Comparison of ENCODE assay signal across 1 cellular context in genomic region chr1:108963052-108963686, GRCh38.
TF ChIP-seq lines count a peak whose summit lies in the region.

A gene with protein sequence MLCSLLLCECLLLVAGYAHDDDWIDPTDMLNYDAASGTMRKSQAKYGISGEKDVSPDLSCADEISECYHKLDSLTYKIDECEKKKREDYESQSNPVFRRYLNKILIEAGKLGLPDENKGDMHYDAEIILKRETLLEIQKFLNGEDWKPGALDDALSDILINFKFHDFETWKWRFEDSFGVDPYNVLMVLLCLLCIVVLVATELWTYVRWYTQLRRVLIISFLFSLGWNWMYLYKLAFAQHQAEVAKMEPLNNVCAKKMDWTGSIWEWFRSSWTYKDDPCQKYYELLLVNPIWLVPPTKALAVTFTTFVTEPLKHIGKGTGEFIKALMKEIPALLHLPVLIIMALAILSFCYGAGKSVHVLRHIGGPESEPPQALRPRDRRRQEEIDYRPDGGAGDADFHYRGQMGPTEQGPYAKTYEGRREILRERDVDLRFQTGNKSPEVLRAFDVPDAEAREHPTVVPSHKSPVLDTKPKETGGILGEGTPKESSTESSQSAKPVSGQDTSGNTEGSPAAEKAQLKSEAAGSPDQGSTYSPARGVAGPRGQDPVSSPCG (minus strand): TSS chr1:108963484. CDS start chr1:108950437, 13,047 bp downstream.

TF ChIP-seq in HepG2, 621 proteins besides CTCF, POLR2A, EP300 and RAD21 (continued from another document and continues in another):
- TF ChIP-seq, protein P1, sequence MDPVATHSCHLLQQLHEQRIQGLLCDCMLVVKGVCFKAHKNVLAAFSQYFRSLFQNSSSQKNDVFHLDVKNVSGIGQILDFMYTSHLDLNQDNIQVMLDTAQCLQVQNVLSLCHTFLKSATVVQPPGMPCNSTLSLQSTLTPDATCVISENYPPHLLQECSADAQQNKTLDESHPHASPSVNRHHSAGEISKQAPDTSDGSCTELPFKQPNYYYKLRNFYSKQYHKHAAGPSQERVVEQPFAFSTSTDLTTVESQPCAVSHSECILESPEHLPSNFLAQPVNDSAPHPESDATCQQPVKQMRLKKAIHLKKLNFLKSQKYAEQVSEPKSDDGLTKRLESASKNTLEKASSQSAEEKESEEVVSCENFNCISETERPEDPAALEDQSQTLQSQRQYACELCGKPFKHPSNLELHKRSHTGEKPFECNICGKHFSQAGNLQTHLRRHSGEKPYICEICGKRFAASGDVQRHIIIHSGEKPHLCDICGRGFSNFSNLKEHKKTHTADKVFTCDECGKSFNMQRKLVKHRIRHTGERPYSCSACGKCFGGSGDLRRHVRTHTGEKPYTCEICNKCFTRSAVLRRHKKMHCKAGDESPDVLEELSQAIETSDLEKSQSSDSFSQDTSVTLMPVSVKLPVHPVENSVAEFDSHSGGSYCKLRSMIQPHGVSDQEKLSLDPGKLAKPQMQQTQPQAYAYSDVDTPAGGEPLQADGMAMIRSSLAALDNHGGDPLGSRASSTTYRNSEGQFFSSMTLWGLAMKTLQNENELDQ (CRISPR knock-in tag; IDR thresholded peaks at IDR 0.05; ENCODE audit: borderline replicate concordance), result 0 out of 2 replicates have a peak, but pooled peaks have one; percentile 25
- TF ChIP-seq ZNF232 (CRISPR knock-in tag; IDR thresholded peaks at IDR 0.05; ENCODE audit: borderline replicate concordance) (peak; percentile 84; the same call in 1 of the 2 replicates), POLR2G (IDR thresholded peaks at IDR 0.05; ENCODE audit: low read depth, low read length) (peak; percentile 87), ZBTB26 (CRISPR knock-in tag; IDR thresholded peaks at IDR 0.05; ENCODE audit: borderline replicate concordance) (peak; percentile 54; the same call in 1 of the 2 replicates), KDM2A (CRISPR knock-in tag; IDR thresholded peaks at IDR 0.05; ENCODE audit: borderline replicate concordance, low read depth) (peak; percentile 81), UBTF (CRISPR knock-in tag; IDR thresholded peaks at IDR 0.05) (peak; percentile 99), TARDBP (CRISPR knock-in tag; IDR thresholded peaks at IDR 0.05) (no peak; the same call in 1 of the 2 replicates), ZNF343 (CRISPR knock-in tag; IDR thresholded peaks at IDR 0.05) (peak; percentile 89), HNF1B (CRISPR knock-in tag; IDR thresholded peaks at IDR 0.05) (no peak), KLF16 (CRISPR knock-in tag; IDR thresholded peaks at IDR 0.05) (peak in 1 of 2 experiments; percentile 59; a peak in 1 of 4 replicates), HNRNPUL1 (IDR thresholded peaks at IDR 0.05; ENCODE audit: low read depth, low read length) (0 out of 2 replicates have a peak, but pooled peaks have one; percentile 29), MZF1 (CRISPR knock-in tag; IDR thresholded peaks at IDR 0.05; ENCODE audit: borderline replicate concordance) (0 out of 2 replicates have a peak, but pooled peaks have one; percentile 55), ZBTB1 (CRISPR knock-in tag; IDR thresholded peaks at IDR 0.05; ENCODE audit: borderline replicate concordance) (peak; percentile 23; the same call in 1 of the 2 replicates), SIN3A (IDR thresholded peaks at IDR 0.05; ENCODE audit: borderline replicate concordance, low read depth, low read length) (peak; percentile 79; the same call in 1 of the 2 replicates), SKI (IDR thresholded peaks at IDR 0.05; ENCODE audit: partially characterized antibody) (peak; percentile 61), TAF15 (IDR thresholded peaks at IDR 0.05; ENCODE audit: low read depth, low read length, poor library complexity, severe bottlenecking) (no peak), SP5 (CRISPR knock-in tag; IDR thresholded peaks at IDR 0.05; ENCODE audit: borderline replicate concordance, low read depth) (peak; percentile 33; the same call in 1 of the 2 replicates), SOX13 (IDR thresholded peaks at IDR 0.05) (no peak), SOX13 (CRISPR knock-in tag; conservative IDR thresholded peaks at IDR 0.05 in 1 of 2, IDR thresholded peaks at IDR 0.05 in 1 of 2) (0 out of 4 replicates have a peak, but pooled peaks of 1 of the 2 experiments have one; percentile 8), HMGXB4 (CRISPR knock-in tag; IDR thresholded peaks at IDR 0.05; ENCODE audit: borderline replicate concordance in 1 of 2, low read depth in 1 of 2) (peak; percentile 72 to 82), ASH2L (IDR thresholded peaks at IDR 0.05; ENCODE audit: insufficient read length, low read depth, low read length) (peak; percentile 92), ATAD3A (CRISPR knock-in tag; IDR thresholded peaks at IDR 0.05) (no peak), ZNF224 (CRISPR knock-in tag; IDR thresholded peaks at IDR 0.05) (no peak), ZFP41 (CRISPR knock-in tag; IDR thresholded peaks at IDR 0.05; ENCODE audit: borderline replicate concordance) (no peak), CBFB (CRISPR knock-in tag; IDR thresholded peaks at IDR 0.05) (peak; percentile 21; the same call in 1 of the 2 replicates)
- TF ChIP-seq, protein P2, sequence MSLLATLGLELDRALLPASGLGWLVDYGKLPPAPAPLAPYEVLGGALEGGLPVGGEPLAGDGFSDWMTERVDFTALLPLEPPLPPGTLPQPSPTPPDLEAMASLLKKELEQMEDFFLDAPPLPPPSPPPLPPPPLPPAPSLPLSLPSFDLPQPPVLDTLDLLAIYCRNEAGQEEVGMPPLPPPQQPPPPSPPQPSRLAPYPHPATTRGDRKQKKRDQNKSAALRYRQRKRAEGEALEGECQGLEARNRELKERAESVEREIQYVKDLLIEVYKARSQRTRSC (CRISPR knock-in tag; IDR thresholded peaks at IDR 0.05; ENCODE audit: low read depth), result 0 out of 2 replicates have a peak, but pooled peaks have one; percentile 34
- TF ChIP-seq, protein P3, sequence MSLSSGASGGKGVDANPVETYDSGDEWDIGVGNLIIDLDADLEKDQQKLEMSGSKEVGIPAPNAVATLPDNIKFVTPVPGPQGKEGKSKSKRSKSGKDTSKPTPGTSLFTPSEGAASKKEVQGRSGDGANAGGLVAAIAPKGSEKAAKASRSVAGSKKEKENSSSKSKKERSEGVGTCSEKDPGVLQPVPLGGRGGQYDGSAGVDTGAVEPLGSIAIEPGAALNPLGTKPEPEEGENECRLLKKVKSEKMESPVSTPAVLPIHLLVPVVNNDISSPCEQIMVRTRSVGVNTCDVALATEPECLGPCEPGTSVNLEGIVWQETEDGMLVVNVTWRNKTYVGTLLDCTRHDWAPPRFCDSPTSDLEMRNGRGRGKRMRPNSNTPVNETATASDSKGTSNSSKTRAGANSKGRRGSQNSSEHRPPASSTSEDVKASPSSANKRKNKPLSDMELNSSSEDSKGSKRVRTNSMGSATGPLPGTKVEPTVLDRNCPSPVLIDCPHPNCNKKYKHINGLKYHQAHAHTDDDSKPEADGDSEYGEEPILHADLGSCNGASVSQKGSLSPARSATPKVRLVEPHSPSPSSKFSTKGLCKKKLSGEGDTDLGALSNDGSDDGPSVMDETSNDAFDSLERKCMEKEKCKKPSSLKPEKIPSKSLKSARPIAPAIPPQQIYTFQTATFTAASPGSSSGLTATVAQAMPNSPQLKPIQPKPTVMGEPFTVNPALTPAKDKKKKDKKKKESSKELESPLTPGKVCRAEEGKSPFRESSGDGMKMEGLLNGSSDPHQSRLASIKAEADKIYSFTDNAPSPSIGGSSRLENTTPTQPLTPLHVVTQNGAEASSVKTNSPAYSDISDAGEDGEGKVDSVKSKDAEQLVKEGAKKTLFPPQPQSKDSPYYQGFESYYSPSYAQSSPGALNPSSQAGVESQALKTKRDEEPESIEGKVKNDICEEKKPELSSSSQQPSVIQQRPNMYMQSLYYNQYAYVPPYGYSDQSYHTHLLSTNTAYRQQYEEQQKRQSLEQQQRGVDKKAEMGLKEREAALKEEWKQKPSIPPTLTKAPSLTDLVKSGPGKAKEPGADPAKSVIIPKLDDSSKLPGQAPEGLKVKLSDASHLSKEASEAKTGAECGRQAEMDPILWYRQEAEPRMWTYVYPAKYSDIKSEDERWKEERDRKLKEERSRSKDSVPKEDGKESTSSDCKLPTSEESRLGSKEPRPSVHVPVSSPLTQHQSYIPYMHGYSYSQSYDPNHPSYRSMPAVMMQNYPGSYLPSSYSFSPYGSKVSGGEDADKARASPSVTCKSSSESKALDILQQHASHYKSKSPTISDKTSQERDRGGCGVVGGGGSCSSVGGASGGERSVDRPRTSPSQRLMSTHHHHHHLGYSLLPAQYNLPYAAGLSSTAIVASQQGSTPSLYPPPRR (CRISPR knock-in tag; IDR thresholded peaks at IDR 0.05; ENCODE audit: borderline replicate concordance), result peak; percentile 25
